16 cellular contexts compared by ENCODE assay signal in the genomic region with DNA sequence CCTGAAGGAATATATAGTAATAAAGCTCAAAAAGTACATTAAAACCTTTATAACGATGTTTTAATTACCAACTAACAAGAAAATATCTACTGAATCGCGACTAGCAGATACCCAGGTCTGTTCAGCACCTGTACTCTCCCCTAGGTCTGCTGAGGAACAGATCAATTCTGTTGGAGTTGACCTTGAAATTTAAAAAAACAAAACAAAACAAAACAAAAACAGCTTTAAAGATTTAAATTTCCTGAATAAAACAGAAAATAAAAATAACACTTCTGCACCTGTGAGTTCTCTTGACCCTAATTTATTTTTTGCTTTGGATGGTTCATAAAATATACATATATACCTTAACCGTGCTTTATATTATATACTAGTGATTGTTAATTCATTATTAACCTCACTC.
"Had no signal": no experiment of that assay in that cellular context is flagged by ENCODE, and none has a peak within 500 bp of the region (broad histone marks: within the 10 kb centered on the region; RNA-seq: fewer than 3 reads in every experiment).

No MANE protein-coding gene starts in this region.

- H3K4me1 Mint-ChIP-seq: activated CD4-positive, alpha-beta T cell treated with anti-CD3 and anti-CD28 coated beads for 36 hours had no signal

- H3K9me3 Mint-ChIP-seq: activated CD4-positive, alpha-beta memory T cell treated with anti-CD3 and anti-CD28 coated beads for 36 hours; activated naive CD4-positive, alpha-beta T cell treated with anti-CD3 and anti-CD28 coated beads for 36 hours; activated T-helper 2 cell treated with anti-CD3 and anti-CD28 coated beads, Interferon-gamma antibody, Interleukin-2, Interleukin-4, amounts not matched to agents 10 μg/mL and 5 μg/mL and 100 μg/mL, durations not matched to agents 14 hours and 24 hours and 36 hours; natural killer cell had no signal

- H3K36me3 ChIP-seq: brain microvascular endothelial cell, heart right ventricle, suprapubic skin, upper lobe of left lung had no signal

- H3K27me3 ChIP-seq: brain microvascular endothelial cell, heart right ventricle, suprapubic skin, upper lobe of left lung had no signal

- DNase-seq: activated CD4-positive, alpha-beta memory T cell treated with anti-CD3 and anti-CD28 coated beads for 36 hours; activated CD4-positive, alpha-beta T cell treated with anti-CD3 and anti-CD28 coated beads for 36 hours; activated naive CD4-positive, alpha-beta T cell treated with anti-CD3 and anti-CD28 coated beads for 36 hours; activated T-cell treated with anti-CD3 and anti-CD28 coated beads, Interleukin-2, amount 50 U/mL, for 1 hour; anterior cingulate cortex; brain microvascular endothelial cell; central memory CD4-positive, alpha-beta T cell; mesendoderm; natural killer cell; stimulated activated naive CD8-positive, alpha-beta T cell treated with anti-CD3 and anti-CD28 coated beads, Interleukin-15, Interleukin-2, amounts not matched to agents 100 U/mL and 50 U/mL, for 24 hours; SW 1271 had no signal

- H3K27ac Mint-ChIP-seq: activated CD4-positive, alpha-beta memory T cell treated with anti-CD3 and anti-CD28 coated beads for 36 hours; activated CD4-positive, alpha-beta T cell treated with anti-CD3 and anti-CD28 coated beads for 36 hours; activated naive CD4-positive, alpha-beta T cell treated with anti-CD3 and anti-CD28 coated beads for 36 hours; activated T-helper 2 cell treated with anti-CD3 and anti-CD28 coated beads, Interferon-gamma antibody, Interleukin-2, Interleukin-4, amounts not matched to agents 10 μg/mL and 5 μg/mL and 100 μg/mL, durations not matched to agents 14 hours and 24 hours and 36 hours; natural killer cell had no signal

- H3K4me3 ChIP-seq: suprapubic skin had no signal

- H3K9me3 ChIP-seq: heart right ventricle, suprapubic skin, upper lobe of left lung had no signal

- H3K27me3 Mint-ChIP-seq: activated CD4-positive, alpha-beta T cell treated with anti-CD3 and anti-CD28 coated beads for 36 hours had no signal

- H3K36me3 Mint-ChIP-seq: activated CD4-positive, alpha-beta memory T cell treated with anti-CD3 and anti-CD28 coated beads for 36 hours; natural killer cell had no signal

- FAIRE-seq: colon had no signal

- H3K4me3 Mint-ChIP-seq: activated CD4-positive, alpha-beta memory T cell treated with anti-CD3 and anti-CD28 coated beads for 36 hours; activated CD4-positive, alpha-beta T cell treated with anti-CD3 and anti-CD28 coated beads for 36 hours; activated naive CD4-positive, alpha-beta T cell treated with anti-CD3 and anti-CD28 coated beads for 36 hours; natural killer cell had no signal

- ATAC-seq: activated CD4-positive, alpha-beta T cell treated with anti-CD3 and anti-CD28 coated beads for 36 hours; natural killer cell; stimulated activated naive CD8-positive, alpha-beta T cell treated with anti-CD3 and anti-CD28 coated beads, Interleukin-15, Interleukin-2, amounts not matched to agents 100 U/mL and 50 U/mL, for 24 hours had no signal

- H3K27ac ChIP-seq: brain microvascular endothelial cell, suprapubic skin had no signal
